8 cellular contexts compared by ENCODE assay signal in genomic region chrX:154478728-154479622, GRCh38. TPM values are rescaled to one million over a fixed set of nuclear protein-coding genes. Genes with fewer than 3 reads are reported as not detected.
DNase-seq lines count a peak whose midpoint lies in the region; ATAC-seq, FAIRE-seq and TF ChIP-seq lines count a peak whose summit lies in the region.

TSS of gene LAGE3 (minus strand) at chrX:154479281. CDS start at chrX:154478915, 366 bp downstream.

- H3K27ac Mint-ChIP-seq in activated T-helper 1 cell treated with anti-CD3 and anti-CD28 coated beads, Interleukin-12 subunit alpha, Interleukin-12 subunit beta, Interleukin-2, Interleukin-4 antibody, amounts not matched to agents 30 ng/mL and 10 ng/mL and 1 ng/mL, durations not matched to agents 14 hours and 24 hours and 36 hours: peak within 1 kb of the TSS; percentile 91
- peak within 1 kb of the TSS; percentile 90 to 92 for H3K27ac Mint-ChIP-seq in natural killer cell

- no peaks in the 10 kb centered on the region for H3K79me2 ChIP-seq in KMS-11 (ENCODE audit: insufficient read depth, low read depth)
- H3K79me2 ChIP-seq in fibroblast of lung (ENCODE audit: control insufficient read depth, insufficient read depth, low read length): no peaks in the 10 kb centered on the region

- no peak for FAIRE-seq in RCC 7860 (lab: Jason Lieb, UNC)

- H3K9me3 ChIP-seq in fibroblast of lung (ENCODE audit: control insufficient read depth, insufficient read depth, low read depth, low read length): no peaks in the 10 kb centered on the region

- peak within 1 kb of the TSS; percentile 88 for H3K4me3 Mint-ChIP-seq in activated T-helper 1 cell treated with anti-CD3 and anti-CD28 coated beads, Interleukin-12 subunit alpha, Interleukin-12 subunit beta, Interleukin-2, Interleukin-4 antibody, amounts not matched to agents 30 ng/mL and 10 ng/mL and 1 ng/mL, durations not matched to agents 14 hours and 24 hours and 36 hours
- peak within 1 kb of the TSS; percentile 81 for H3K4me3 Mint-ChIP-seq in natural killer cell

- H3K4me2 ChIP-seq in KMS-11: peak within 1 kb of the TSS; percentile 73
- peak within 1 kb of the TSS; percentile 71 for H3K4me2 ChIP-seq in fibroblast of lung (ENCODE audit: extremely low read depth, insufficient read depth, low read length)

- H3K27me3 Mint-ChIP-seq in activated T-helper 1 cell treated with anti-CD3 and anti-CD28 coated beads, Interleukin-12 subunit alpha, Interleukin-12 subunit beta, Interleukin-2, Interleukin-4 antibody, amounts not matched to agents 30 ng/mL and 10 ng/mL and 1 ng/mL, durations not matched to agents 14 hours and 24 hours and 36 hours (ENCODE audit: insufficient read depth): no peaks in the 10 kb centered on the region
- no peaks in the 10 kb centered on the region for H3K27me3 Mint-ChIP-seq in natural killer cell (ENCODE audit: low read depth in 2 of 2)

- H3K27ac ChIP-seq in KMS-11 (peak within 1 kb of the TSS; percentile 83), fibroblast of lung (ENCODE audit: insufficient read depth, low read length) (peak within 1 kb of the TSS; percentile 51)

- no peaks in the 10 kb centered on the region for H4K20me1 ChIP-seq in KMS-11 (ENCODE audit: insufficient read depth)
- H4K20me1 ChIP-seq in fibroblast of lung (ENCODE audit: control insufficient read depth, extremely low read depth, insufficient read depth, low read length): no peaks in the 10 kb centered on the region

- H3K9me3 Mint-ChIP-seq in activated T-helper 1 cell treated with anti-CD3 and anti-CD28 coated beads, Interleukin-12 subunit alpha, Interleukin-12 subunit beta, Interleukin-2, Interleukin-4 antibody, amounts not matched to agents 30 ng/mL and 10 ng/mL and 1 ng/mL, durations not matched to agents 14 hours and 24 hours and 36 hours: no peaks in the 10 kb centered on the region
- H3K9me3 Mint-ChIP-seq in natural killer cell: no peaks in the 10 kb centered on the region

- H3K4me3 ChIP-seq in KMS-11 (IDR thresholded peaks at IDR 0.05; ENCODE audit: insufficient read depth, low read depth, low read length) (no peak within 1 kb of the TSS), fibroblast of lung (replicated peaks in 1 of 4; ENCODE audit: control extremely low read depth in 1 of 4, insufficient read depth in 1 of 4, low read depth in 3 of 4, low read length in 4 of 4) (peak within 1 kb of the TSS; percentile 38 to 59 (median 50))

- no peaks in the 10 kb centered on the region for H3K36me3 ChIP-seq in KMS-11 (ENCODE audit: insufficient read depth)
- no peaks in the 10 kb centered on the region for H3K36me3 ChIP-seq in fibroblast of lung (ENCODE audit: control insufficient read depth, insufficient read depth, low read length)

- intact Hi-C loops in activated T-helper 1 cell treated with anti-CD3 and anti-CD28 coated beads, Interleukin-12 subunit alpha, Interleukin-12 subunit beta, Interleukin-2, Interleukin-4 antibody, amounts not matched to agents 30 ng/mL and 10 ng/mL and 1 ng/mL, durations not matched to agents 14 hours and 24 hours and 36 hours (cut with micrococcal nuclease): loop anchor here (1.0 to 5.0 kb wide), 9 partner anchors 11 to 552 kb away; partner anchors contain the start of genes ARHGAP4, FAM3A, FAM50A and G6PD
- intact Hi-C loops in natural killer cell (cut with micrococcal nuclease): loop anchor here (5.0 kb wide), 1 partner anchor 52 kb away; the partner anchor contains the start of gene ATP6AP1

- peak within 1 kb of the TSS; percentile 62; the same call in 1 of the 2 replicates for H3K9ac ChIP-seq in KMS-11
- H3K9ac ChIP-seq in fibroblast of lung (ENCODE audit: insufficient read depth, low read length): peak within 1 kb of the TSS; percentile 50

- DNase-seq in DMS53 treated with DMSO at 0.1 percent for 48 hours (lab: John Stamatoyannopoulos, UW; ENCODE audit: unreplicated experiment) (peak; percentile 85), RCC 7860 (ENCODE audit: low spot score) (peak; percentile 74), fibroblast of lung (ENCODE audit: low read depth in 2 of 2) (peak; percentile 84 to 89), natural killer cell (peak; percentile 97)
- peak; percentile 93 for DNase-seq in activated T-helper 1 cell treated with anti-CD3 and anti-CD28 coated beads, Interleukin-12 subunit alpha, Interleukin-12 subunit beta, Interleukin-2, Interleukin-4 antibody, amounts not matched to agents 30 ng/mL and 10 ng/mL and 1 ng/mL, durations not matched to agents 14 hours and 24 hours and 36 hours (ENCODE audit: low spot score)
- DNase-seq in stimulated activated naive CD4-positive, alpha-beta T cell (lab: John Stamatoyannopoulos, UW): peak; percentile 83 to 95 (median 88)

- H3K4me1 Mint-ChIP-seq in activated T-helper 1 cell treated with anti-CD3 and anti-CD28 coated beads, Interleukin-12 subunit alpha, Interleukin-12 subunit beta, Interleukin-2, Interleukin-4 antibody, amounts not matched to agents 30 ng/mL and 10 ng/mL and 1 ng/mL, durations not matched to agents 14 hours and 24 hours and 36 hours (ENCODE audit: low read depth): peaks cover 23% of the 10 kb centered on the region
- H3K4me1 Mint-ChIP-seq in natural killer cell: peaks cover 0 to 12% of the 10 kb centered on the region in 2 donors

- H2AFZ ChIP-seq in KMS-11 (ENCODE audit: low read depth) (peak within 1 kb of the TSS; percentile 59; the same call in 1 of the 2 replicates), fibroblast of lung (ENCODE audit: low read length) (peak within 1 kb of the TSS; percentile 30)

- ATAC-seq in GM21737 (IDR thresholded peaks at IDR 0.05; ENCODE audit: unreplicated experiment) (peak; percentile 84), natural killer cell (peak; percentile 86 to 97 (median 92))

- no peak for TF ChIP-seq CTCF in KMS-11 (conservative IDR thresholded peaks at IDR 0.05; ENCODE audit: low read depth, low read length)
- no peak for TF ChIP-seq CTCF in fibroblast of lung (conservative IDR thresholded peaks at IDR 0.05 in 1 of 2, IDR thresholded peaks at IDR 0.05 in 1 of 2; ENCODE audit: low read depth in 1 of 2, low read length in 2 of 2)
- TF ChIP-seq CTCF in natural killer cell (IDR thresholded peaks at IDR 0.05): no peak

- H3K36me3 Mint-ChIP-seq in activated T-helper 1 cell treated with anti-CD3 and anti-CD28 coated beads, Interleukin-12 subunit alpha, Interleukin-12 subunit beta, Interleukin-2, Interleukin-4 antibody, amounts not matched to agents 30 ng/mL and 10 ng/mL and 1 ng/mL, durations not matched to agents 14 hours and 24 hours and 36 hours (ENCODE audit: low read depth): peaks cover 10% of the 10 kb centered on the region
- no peaks in the 10 kb centered on the region for H3K36me3 Mint-ChIP-seq in natural killer cell

- H3K27me3 ChIP-seq in KMS-11 (ENCODE audit: insufficient read depth, low read depth) (no peaks in the 10 kb centered on the region), fibroblast of lung (ENCODE audit: control insufficient read depth, insufficient read depth, low read length) (no peaks in the 10 kb centered on the region)

- H3K4me1 ChIP-seq in KMS-11 (ENCODE audit: low read depth, poor library complexity, severe bottlenecking) (peaks cover 11% of the 10 kb centered on the region), fibroblast of lung (ENCODE audit: control insufficient read depth, extremely low read depth, insufficient read depth, low read length) (no peaks in the 10 kb centered on the region)

RNA-seq across cellular contexts. Expression of gene LAGE3, which starts in this region (rescaled TPM):
- 60.3 and 63.2 TPM in 2 replicates for total RNA-seq in activated T-helper 1 cell treated with anti-CD3 and anti-CD28 coated beads, Interleukin-12 subunit alpha, Interleukin-12 subunit beta, Interleukin-2, Interleukin-4 antibody, amounts not matched to agents 30 ng/mL and 10 ng/mL and 1 ng/mL, durations not matched to agents 14 hours and 24 hours and 36 hours
- total RNA-seq in fibroblast of lung (13.4 and 20.5 TPM in 2 replicates), natural killer cell (10 to 100 TPM; 10.8 to 12.5 (median 10.9) TPM)
- 6.1 and 6.4 TPM in 2 replicates for polyA plus RNA-seq in fibroblast of lung
- 19.1 and 19.4 TPM in 2 replicates for polyA plus RNA-seq in fibroblast of lung (2012)
- polyA minus RNA-seq in fibroblast of lung (ENCODE audit: low replicate concordance): 9.9 and 10.4 TPM in 2 replicates
